ENCODE assay signal across 19 cellular contexts in the genomic region with DNA sequence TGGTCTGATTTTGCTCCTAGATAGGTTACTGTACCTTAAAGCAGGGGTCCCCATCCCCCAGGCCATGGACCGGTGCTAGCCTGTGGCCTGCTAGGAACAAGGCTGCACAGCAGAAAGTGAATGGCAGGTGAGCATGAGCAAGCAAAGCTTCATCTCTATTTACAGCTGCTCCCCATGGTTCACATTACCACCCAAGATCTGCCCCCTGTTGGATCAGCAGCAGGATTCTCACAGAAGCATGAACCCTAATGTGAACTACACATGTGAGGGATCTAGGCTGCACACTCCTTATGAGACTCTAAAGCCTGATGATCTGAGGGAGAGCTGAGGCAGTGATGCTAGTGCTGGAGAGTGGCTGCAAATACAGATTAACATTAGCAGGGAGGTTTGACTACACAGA.
DNase-seq lines count a peak whose midpoint lies in the region; ATAC-seq, FAIRE-seq and TF ChIP-seq lines count a peak whose summit lies in the region.
"Had no signal": no experiment of that assay in that cellular context is flagged by ENCODE, and none has a peak within 500 bp of the region (broad histone marks: within the 10 kb centered on the region; RNA-seq: fewer than 3 reads in every experiment).

No MANE protein-coding gene starts in this region.

- H3K27ac ChIP-seq in K562 (ENCODE audit: extremely low read depth, low read depth, low read length): no peak overlapping the region
- H3K27ac ChIP-seq in gastroesophageal sphincter: no peak overlapping the region
- H3K27ac ChIP-seq in colonic mucosa: no peak overlapping the region

- H3K4me3 ChIP-seq in K562 (no peak overlapping the region), gastroesophageal sphincter (no peak overlapping the region), colonic mucosa (no peak overlapping the region)
- H3K4me3 ChIP-seq: GM23338 had no signal

- WGBS in K562 (ENCODE audit: insufficient coverage, low coverage, missing lambda C conversion rate): 0% methylated on average over 1 of the region's 1 CpG
- WGBS in gastroesophageal sphincter (ENCODE audit: low coverage in 1 of 2), 2 donors: no CpG with 5 or more reads among the region's 1 CpG

- intact Hi-C loops in K562 (cut with micrococcal nuclease): no loop called here
- intact Hi-C loops in colonic mucosa (cut with DNase I): no loop called here

- no peaks in the 10 kb centered on the region for H3K79me2 ChIP-seq in K562 (ENCODE audit: control insufficient read depth, insufficient read depth, low read length)

- no peak for TF ChIP-seq RAD21 in K562 (CRISPR knock-in tag; conservative IDR thresholded peaks at IDR 0.05 in 1 of 2, IDR thresholded peaks at IDR 0.05 in 1 of 2)

- no peak for ATAC-seq in K562
- ATAC-seq in gastroesophageal sphincter: no peak
- ATAC-seq: GM23338, HCT116 had no signal

- H3K9me3 ChIP-seq in K562 (replicated peaks; ENCODE audit: control insufficient read depth, insufficient read depth, low read depth, low read length) (no peaks in the 10 kb centered on the region), gastroesophageal sphincter (no peaks in the 10 kb centered on the region), colonic mucosa (no peaks in the 10 kb centered on the region)
- H3K9me3 ChIP-seq: Caco-2 had no signal

- in situ Hi-C loops in K562 (cut with MboI): no loop called here

- H2AFZ ChIP-seq in K562 (ENCODE audit: low read depth, low read length): no peak overlapping the region
- H2AFZ ChIP-seq: GM23338 had no signal

- no peaks in the 10 kb centered on the region for H3K9me1 ChIP-seq in K562 (ENCODE audit: control insufficient read depth, insufficient read depth, low read length)

- no peaks in the 10 kb centered on the region for H4K20me1 ChIP-seq in K562 (replicated peaks; ENCODE audit: control insufficient read depth, insufficient read depth, low read length)

- FAIRE-seq in K562 (lab: Jason Lieb, UNC): no peak
- FAIRE-seq: GM12891, GM18507 had no signal

- peaks cover 0 to 14% of the 10 kb centered on the region in 2 experiments; a peak in 2 of 5 replicates for H3K27me3 ChIP-seq in K562 (ENCODE audit: control insufficient read depth in 2 of 2, insufficient read depth in 2 of 2, low read length in 2 of 2)
- peaks cover 23% of the 10 kb centered on the region for H3K27me3 ChIP-seq in gastroesophageal sphincter
- H3K27me3 ChIP-seq in colonic mucosa: no peaks in the 10 kb centered on the region

- no peaks in the 10 kb centered on the region for H3K4me1 ChIP-seq in K562 (replicated peaks in 1 of 2; ENCODE audit: control insufficient read depth in 2 of 2, insufficient read depth in 2 of 2, low read length in 2 of 2)
- H3K4me1 ChIP-seq in gastroesophageal sphincter: no peaks in the 10 kb centered on the region
- H3K4me1 ChIP-seq in colonic mucosa: no peaks in the 10 kb centered on the region

- no peak for TF ChIP-seq POLR2A in K562 (conservative IDR thresholded peaks at IDR 0.05)
- no peak for TF ChIP-seq POLR2A in gastroesophageal sphincter (IDR thresholded peaks at IDR 0.05)

- TF ChIP-seq CTCF in K562 (IDR thresholded peaks at IDR 0.05 in 2 of 3, conservative IDR thresholded peaks at IDR 0.05 in 1 of 3; ENCODE audit: insufficient read depth in 2 of 3, low read depth in 1 of 3, low read length in 3 of 3) (no peak), gastroesophageal sphincter (IDR thresholded peaks at IDR 0.05) (no peak), colonic mucosa (IDR thresholded peaks at IDR 0.05) (no peak)

- BruUV-seq in K562 (replicated peaks; lab: Mats Ljungman, UMichigan): no TSS peak

- DNase-seq in NCI-H345 (lab: John Stamatoyannopoulos, UW) (peak; percentile 29), NCI-H345 treated with DMSO at 0.1 percent for 48 hours (lab: John Stamatoyannopoulos, UW; ENCODE audit: unreplicated experiment) (no peak), COLO668 (lab: John Stamatoyannopoulos, UW; ENCODE audit: unreplicated experiment) (peak; percentile 5), K562 (ENCODE audit: extremely low read depth in 1 of 4, low spot score in 3 of 4) (no peak), colonic mucosa (no peak)
- DNase-seq: 8988T; C1 segment of cervical spinal cord; Caco-2; CD4-positive, alpha-beta memory T cell; DMS153; DMS79 treated with DMSO at 0.1 percent for 48 hours; GF-D8; H9; HFFc6 had no signal

- H3K9ac ChIP-seq in K562 (ENCODE audit: insufficient read depth in 1 of 2, low read depth in 2 of 2, low read length in 2 of 2) (no peak overlapping the region), colonic mucosa (ENCODE audit: low read depth in 2 of 2, low read length in 2 of 2) (no peak overlapping the region)

- CTCF ChIA-PET in K562 (lab: Yijun Ruan, JAX; ENCODE audit: low intra/inter-chr PET ratio): no interaction called here

- POLR2A ChIA-PET in K562 (lab: Yijun Ruan, JAX): interaction anchor here (0.9 kb wide), 1 partner anchor 412 kb away, joined by 3 read pairs; no protein-coding TSS in a partner anchor

- H3K36me3 ChIP-seq in K562 (ENCODE audit: control insufficient read depth, insufficient read depth, low read length) (no peaks in the 10 kb centered on the region), gastroesophageal sphincter (no peaks in the 10 kb centered on the region), colonic mucosa (no peaks in the 10 kb centered on the region)

- TF ChIP-seq EP300 in K562 (IDR thresholded peaks at IDR 0.05; ENCODE audit: low read length): no peak
- no peak for TF ChIP-seq EP300 in gastroesophageal sphincter (IDR thresholded peaks at IDR 0.05)

- H3K4me2 ChIP-seq in K562 (ENCODE audit: insufficient read depth, low read length): no peak overlapping the region
- H3K4me2 ChIP-seq: GM23338 had no signal

TF ChIP-seq in K562, 482 proteins besides CTCF, POLR2A, EP300 and RAD21:
- TF ChIP-seq, protein P1, sequence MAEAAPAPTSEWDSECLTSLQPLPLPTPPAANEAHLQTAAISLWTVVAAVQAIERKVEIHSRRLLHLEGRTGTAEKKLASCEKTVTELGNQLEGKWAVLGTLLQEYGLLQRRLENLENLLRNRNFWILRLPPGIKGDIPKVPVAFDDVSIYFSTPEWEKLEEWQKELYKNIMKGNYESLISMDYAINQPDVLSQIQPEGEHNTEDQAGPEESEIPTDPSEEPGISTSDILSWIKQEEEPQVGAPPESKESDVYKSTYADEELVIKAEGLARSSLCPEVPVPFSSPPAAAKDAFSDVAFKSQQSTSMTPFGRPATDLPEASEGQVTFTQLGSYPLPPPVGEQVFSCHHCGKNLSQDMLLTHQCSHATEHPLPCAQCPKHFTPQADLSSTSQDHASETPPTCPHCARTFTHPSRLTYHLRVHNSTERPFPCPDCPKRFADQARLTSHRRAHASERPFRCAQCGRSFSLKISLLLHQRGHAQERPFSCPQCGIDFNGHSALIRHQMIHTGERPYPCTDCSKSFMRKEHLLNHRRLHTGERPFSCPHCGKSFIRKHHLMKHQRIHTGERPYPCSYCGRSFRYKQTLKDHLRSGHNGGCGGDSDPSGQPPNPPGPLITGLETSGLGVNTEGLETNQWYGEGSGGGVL (CRISPR knock-in tag; IDR thresholded peaks at IDR 0.05): no peak
- TF ChIP-seq, protein P2, sequence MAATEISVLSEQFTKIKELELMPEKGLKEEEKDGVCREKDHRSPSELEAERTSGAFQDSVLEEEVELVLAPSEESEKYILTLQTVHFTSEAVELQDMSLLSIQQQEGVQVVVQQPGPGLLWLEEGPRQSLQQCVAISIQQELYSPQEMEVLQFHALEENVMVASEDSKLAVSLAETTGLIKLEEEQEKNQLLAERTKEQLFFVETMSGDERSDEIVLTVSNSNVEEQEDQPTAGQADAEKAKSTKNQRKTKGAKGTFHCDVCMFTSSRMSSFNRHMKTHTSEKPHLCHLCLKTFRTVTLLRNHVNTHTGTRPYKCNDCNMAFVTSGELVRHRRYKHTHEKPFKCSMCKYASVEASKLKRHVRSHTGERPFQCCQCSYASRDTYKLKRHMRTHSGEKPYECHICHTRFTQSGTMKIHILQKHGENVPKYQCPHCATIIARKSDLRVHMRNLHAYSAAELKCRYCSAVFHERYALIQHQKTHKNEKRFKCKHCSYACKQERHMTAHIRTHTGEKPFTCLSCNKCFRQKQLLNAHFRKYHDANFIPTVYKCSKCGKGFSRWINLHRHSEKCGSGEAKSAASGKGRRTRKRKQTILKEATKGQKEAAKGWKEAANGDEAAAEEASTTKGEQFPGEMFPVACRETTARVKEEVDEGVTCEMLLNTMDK (IDR thresholded peaks at IDR 0.05; ENCODE audit: borderline replicate concordance, insufficient read depth, low read depth, low read length, poor library complexity, severe bottlenecking): peak; percentile 21

Comparison
In these comparisons a context has a peak if more than half of its experiments do, and no peak if none do; other contexts are left out.
1. DNase-seq: peak in NCI-H345 (single experiment) and COLO668 (single experiment); none in NCI-H345 treated with DMSO at 0.1 percent for 48 hours (single experiment), K562 (0 of 4) and colonic mucosa (single experiment).